17 cellular contexts compared by ENCODE assay signal in genomic region chr11:10727259-10727851, GRCh38. TPM values are rescaled to one million over a fixed set of nuclear protein-coding genes. Genes with fewer than 3 reads are reported as not detected.
DNase-seq lines count a peak whose midpoint lies in the region; ATAC-seq and TF ChIP-seq lines count a peak whose summit lies in the region.
"Had no signal": no experiment of that assay in that cellular context is flagged by ENCODE, and none has a peak within 500 bp of the region (broad histone marks: within the 10 kb centered on the region; RNA-seq: fewer than 3 reads in every experiment).

No MANE protein-coding gene starts in this region.

- TF ChIP-seq POLR2A in sigmoid colon (IDR thresholded peaks at IDR 0.05), result no peak
- no peak for TF ChIP-seq POLR2A in prostate gland (IDR thresholded peaks at IDR 0.05)

- H3K4me1 ChIP-seq in sigmoid colon (peaks cover 0 to 19% (median 15%) of the 10 kb centered on the region in 4 donors), prostate gland (replicated peaks) (no peaks in the 10 kb centered on the region)

- no peak for TF ChIP-seq EP300 in sigmoid colon (IDR thresholded peaks at IDR 0.05)

- ATAC-seq in GM19035 (IDR thresholded peaks at IDR 0.05; ENCODE audit: unreplicated experiment), result no peak
- ATAC-seq: activated T-cell treated with anti-CD3 and anti-CD28 coated beads, Interleukin-2, amount 50 U/mL, for 72 hours; HepG2; left ventricle myocardium superior; naive thymus-derived CD8-positive, alpha-beta T cell had no signal

- H3K27ac ChIP-seq in sigmoid colon, result peak overlapping the region; percentile 4 to 43 (median 32)
- no peak overlapping the region for H3K27ac ChIP-seq in prostate gland
- H3K27ac ChIP-seq: C4-2B had no signal

- intact Hi-C loops in sigmoid colon (cut with DNase I), result no loop called here
- intact Hi-C loops in prostate gland (cut with DNase I), result loop anchor here (5.0 kb wide), 3 partner anchors 35 to 150 kb away; partner anchors contain the start of gene IRAG1

- WGBS in sigmoid colon, 2 donors, result 68 to 77% methylated on average over 4 of the region's 4 CpGs
- 34% methylated on average over 4 of the region's 4 CpGs for WGBS in prostate gland

- H3K4me3 ChIP-seq in BJ (ENCODE audit: low read depth, low read length), result no peak overlapping the region
- H3K4me3 ChIP-seq in fibroblast of villous mesenchyme (ENCODE audit: low read depth, low read length), result no peak overlapping the region
- no peak overlapping the region for H3K4me3 ChIP-seq in sigmoid colon
- no peak overlapping the region for H3K4me3 ChIP-seq in prostate gland

- no peaks in the 10 kb centered on the region for H3K27me3 ChIP-seq in BJ (ENCODE audit: control insufficient read depth, insufficient read depth, low read length)
- no peaks in the 10 kb centered on the region for H3K27me3 ChIP-seq in sigmoid colon
- H3K27me3 ChIP-seq in prostate gland (replicated peaks; ENCODE audit: insufficient read depth), result no peaks in the 10 kb centered on the region

- H3K36me3 ChIP-seq in BJ (ENCODE audit: control insufficient read depth, insufficient read depth, low read length), result no peaks in the 10 kb centered on the region
- no peaks in the 10 kb centered on the region for H3K36me3 ChIP-seq in sigmoid colon
- H3K36me3 ChIP-seq in prostate gland, result no peaks in the 10 kb centered on the region

- TF ChIP-seq CTCF in BJ (IDR thresholded peaks at IDR 0.05; ENCODE audit: insufficient read depth, low read depth, low read length), result no peak
- no peak for TF ChIP-seq CTCF in fibroblast of villous mesenchyme (IDR thresholded peaks at IDR 0.05; ENCODE audit: insufficient read depth, low read depth, low read length)
- TF ChIP-seq CTCF in sigmoid colon (IDR thresholded peaks at IDR 0.05), result no peak
- TF ChIP-seq CTCF in prostate gland (IDR thresholded peaks at IDR 0.05), result no peak

- CTCF ChIA-PET in BJ (lab: Yijun Ruan, JAX), result interaction anchor here (1.2 to 4.0 kb wide), 8 partner anchors 10 to 325 kb away, joined by 4 to 15 read pairs (median 5); no protein-coding TSS in a partner anchor

- POLR2A ChIA-PET in BJ (lab: Charles Lee), result interaction anchor here (0.5 to 1.1 kb wide), 4 partner anchors 21 to 1206 kb away, joined by 3 to 5 read pairs (median 3); no protein-coding TSS in a partner anchor

- DNase-seq in BJ (ENCODE audit: low read depth) (peak; percentile 91), M059J (ENCODE audit: low read depth) (peak; percentile 56), fibroblast of villous mesenchyme (ENCODE audit: low read depth) (peak; percentile 94), sigmoid colon (no peak), NCI-H1105 treated with DMSO at 0.1 percent for 48 hours (lab: John Stamatoyannopoulos, UW) (no peak), NCI-H748 (lab: John Stamatoyannopoulos, UW; ENCODE audit: unreplicated experiment) (no peak), prostate gland (ENCODE audit: low spot score) (no peak)
- DNase-seq: activated CD4-positive, alpha-beta memory T cell treated with anti-CD3 and anti-CD28 coated beads, Interleukin-2, amount 10 ng/mL, durations not matched to agents 7 days and 5 days; activated T-cell treated with anti-CD3 and anti-CD28 coated beads, Interleukin-2, amount 50 U/mL, for 72 hours; effector CD4-positive, alpha-beta T cell; left ventricle myocardium superior; naive thymus-derived CD8-positive, alpha-beta T cell; NCI-H774; stimulated activated CD4-positive, alpha-beta T cell treated with anti-CD3 and anti-CD28 coated beads, Interleukin-1b, Interleukin-23, amount 100 ng/mL, for 48 hours had no signal

- H3K9me3 ChIP-seq in sigmoid colon (no peaks in the 10 kb centered on the region), prostate gland (no peaks in the 10 kb centered on the region)

RNA-seq across cellular contexts. Expression of gene CTR9, which starts 23.7 kb away (rescaled TPM):
- polyA plus RNA-seq in BJ (2011; rRNA removed) (6.6 and 16.7 TPM in 2 replicates), sigmoid colon (10 to 100 TPM; 15.3 to 18.4 (median 15.6) TPM)
- 7.8 and 8.0 TPM in 2 replicates for polyA minus RNA-seq in BJ (2011; rRNA and poly(A)+ RNA removed)
- total RNA-seq in M059J (2014; rRNA removed; shearing (Covaris generic)), result 21.5 and 27.8 TPM in 2 replicates
- total RNA-seq in fibroblast of villous mesenchyme (20.6 and 36.7 TPM in 2 replicates), sigmoid colon (10 to 100 TPM; 11.6 to 18.4 (median 15.7) TPM), prostate gland (10 to 100 TPM; 23.6 to 28.3 TPM)

RNA-seq across cellular contexts. Expression of gene IRAG1, which starts 33.8 kb away (rescaled TPM):
- polyA plus RNA-seq in BJ (2011; rRNA removed) (76.5 and 82.4 TPM in 2 replicates), sigmoid colon (10 to 100 TPM in 1 of 3 donors, 1 to 10 TPM in 2; 1.8 to 10.6 (median 2.3) TPM)
- 81.8 and 87.8 TPM in 2 replicates for polyA minus RNA-seq in BJ (2011; rRNA and poly(A)+ RNA removed)
- total RNA-seq in M059J (2014; rRNA removed; shearing (Covaris generic)), result 18.4 and 27.5 TPM in 2 replicates
- total RNA-seq in fibroblast of villous mesenchyme (66.0 and 89.4 TPM in 2 replicates), sigmoid colon (100 to 1,000 TPM in 3 of 4 donors, 10 to 100 TPM in 1; 96.1 to 153 (median 125) TPM), prostate gland (10 to 100 TPM; 14.7 to 43.6 TPM)
- total RNA-seq: naive thymus-derived CD8-positive, alpha-beta T cell had no signal
- polyA plus RNA-seq: naive thymus-derived CD8-positive, alpha-beta T cell had no signal

Comparison
In these comparisons a context has a peak if more than half of its experiments do, and no peak if none do; other contexts are left out.
1. DNase-seq: peak in BJ (single experiment), M059J (single experiment) and fibroblast of villous mesenchyme (single experiment); none in sigmoid colon (single experiment), NCI-H1105 treated with DMSO at 0.1 percent for 48 hours (single experiment), NCI-H748 (single experiment) and prostate gland (single experiment).
2. H3K27ac ChIP-seq: peak in sigmoid colon (4 of 4); none in prostate gland (0 of 2).